ENCODE assay signal across 9 cellular contexts in the genomic region with DNA sequence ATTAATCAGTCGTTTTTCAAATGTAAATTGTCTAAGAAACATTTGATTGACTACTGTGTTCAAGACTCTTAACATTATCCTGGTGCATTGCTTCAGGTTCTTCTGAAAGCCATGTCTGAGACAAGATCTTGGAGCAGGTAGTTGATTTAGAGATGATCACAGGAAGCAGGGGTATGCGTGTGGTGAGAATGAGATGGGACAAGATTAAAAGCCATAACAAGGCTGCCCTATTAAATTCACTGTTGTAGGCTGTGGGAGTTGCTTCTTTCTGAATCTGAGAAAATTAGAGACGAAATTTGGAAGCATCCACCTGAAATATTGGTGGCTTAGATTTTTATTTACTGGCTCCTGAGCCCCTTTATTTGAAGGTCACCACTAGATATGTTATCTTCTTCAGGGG.
"Had no signal": no experiment of that assay in that cellular context is flagged by ENCODE, and none has a peak within 500 bp of the region (broad histone marks: within the 10 kb centered on the region; RNA-seq: fewer than 3 reads in every experiment).

No MANE protein-coding gene starts in this region.

- H3K4me3 ChIP-seq: GM23248, GM23338, HAP-1 had no signal

- DNase-seq: GM23248, GOT3, H7, H9, HCEC 1CT, HFFc6 had no signal

- H3K9me3 Mint-ChIP-seq: GM23338, H9 had no signal

- H3K4me3 Mint-ChIP-seq: GM23338, H9, HFFc6 had no signal

- H3K27ac ChIP-seq: GM23248 had no signal

- H3K9ac ChIP-seq: GM23248 had no signal

- H2AFZ ChIP-seq: GM23248, GM23338 had no signal

- H3K27ac Mint-ChIP-seq: GM23338, H9, HFFc6 had no signal

- ATAC-seq: GM23338, HCT116 had no signal

- H3K4me1 ChIP-seq: HAP-1 had no signal

- H3K36me3 ChIP-seq: HAP-1 had no signal

- H3K9me3 ChIP-seq: HAP-1 had no signal

- H3K4me2 ChIP-seq: GM23338 had no signal
